In the genomic region with DNA sequence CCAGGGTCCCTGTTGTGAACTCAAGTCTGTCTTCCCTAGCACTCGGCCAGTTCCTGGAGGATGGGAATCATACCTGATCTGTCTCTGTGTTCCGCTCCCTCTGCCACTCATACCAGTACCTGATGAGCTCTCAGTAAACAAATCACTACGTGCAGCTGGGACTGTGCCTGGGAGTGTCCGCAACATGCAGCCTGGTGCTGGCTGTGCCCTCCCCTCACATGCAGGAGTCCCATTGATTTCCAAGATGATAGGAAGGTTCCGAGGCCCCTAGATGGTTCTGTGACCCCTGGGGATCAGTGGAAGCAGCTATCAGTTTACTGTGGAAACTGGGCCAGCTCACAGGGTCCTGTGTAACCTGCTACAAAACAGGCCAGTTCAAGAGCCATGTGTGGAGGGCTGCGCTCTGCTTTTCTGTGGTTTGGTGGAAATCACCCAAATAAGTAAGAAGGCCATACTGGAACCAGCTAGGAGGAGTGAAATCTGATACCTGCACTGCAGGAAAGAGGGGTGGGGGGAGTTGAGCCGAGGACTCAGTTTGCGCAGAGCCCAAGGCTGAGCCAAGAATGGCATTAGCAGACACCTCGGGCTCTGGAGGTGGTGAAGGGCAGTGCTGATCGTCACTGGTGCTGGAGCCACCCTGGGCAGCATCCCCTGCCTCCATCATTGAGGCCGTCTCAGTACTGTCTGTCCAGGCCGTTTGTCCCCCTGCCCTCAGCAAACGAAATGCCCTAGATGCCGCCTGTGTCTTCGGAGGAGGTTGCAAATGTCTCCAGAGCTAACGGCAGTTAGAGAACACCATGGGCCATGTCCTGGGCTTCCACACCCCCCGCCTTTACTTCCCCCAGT, we compare ENCODE assay signal across 25 cellular contexts.
A peak's percentile ranks its signal among the peaks of the same experiment; 100 is the strongest.
DNase-seq lines count a peak whose midpoint lies in the region; ATAC-seq, FAIRE-seq and TF ChIP-seq lines count a peak whose summit lies in the region.
"Had no signal": no experiment of that assay in that cellular context is flagged by ENCODE, and none has a peak within 500 bp of the region (broad histone marks: within the 10 kb centered on the region; RNA-seq: fewer than 3 reads in every experiment).

No MANE protein-coding gene starts in this region.

- no peak overlapping the region for H2AK9ac ChIP-seq in IMR-90 (replicated peaks; ENCODE audit: low read depth, low read length, poor library complexity)

- WGBS in IMR-90 (ENCODE audit: extremely low coverage in 2 of 2, insufficient read length in 1 of 2), 2 experiments: 77% methylated on average over 6 of the region's 17 CpGs; no CpG with 5 or more reads in 1 of the 2 experiments
- WGBS in H1 (ENCODE audit: extremely low coverage in 1 of 2, insufficient coverage in 1 of 2, insufficient read length in 1 of 2, insufficient replicate concordance in 2 of 2, low coverage in 1 of 2, low lambda C conversion rate in 2 of 2, missing lambda C conversion rate in 1 of 2), 2 experiments: 80% methylated on average over 16 of the region's 17 CpGs; no CpG with 5 or more reads in 1 of the 2 experiments

- CTCF ChIA-PET in IMR-90 (lab: Yijun Ruan, JAX): no interaction called here
- CTCF ChIA-PET in H1 (lab: Charles Lee; ENCODE audit: partially characterized antibody): interaction anchor here (0.8 to 5.1 kb wide), 11 partner anchors 9 to 128 kb away, joined by 3 to 23 read pairs (median 7); no protein-coding TSS in a partner anchor
- CTCF ChIA-PET in naive thymus-derived CD4-positive, alpha-beta T cell (lab: Charles Lee): no interaction called here

- H3K14ac ChIP-seq in IMR-90 (replicated peaks; ENCODE audit: low read depth, low read length): no peak overlapping the region
- H3K14ac ChIP-seq in H1 (ENCODE audit: insufficient read length): no peak overlapping the region

- ATAC-seq in IMR-90 (ENCODE audit: low read depth): no peak
- no peak for ATAC-seq in naive thymus-derived CD4-positive, alpha-beta T cell
- ATAC-seq: CD8-positive, alpha-beta T cell; foreskin keratinocyte had no signal

- H2BK20ac ChIP-seq in IMR-90 (ENCODE audit: low read depth, low read length): no peak overlapping the region
- H2BK20ac ChIP-seq in H1 (ENCODE audit: low read length): peak overlapping the region; percentile 82; the same call in 1 of the 2 replicates

- H3K4me2 ChIP-seq in IMR-90 (ENCODE audit: low read depth, low read length) (no peak overlapping the region), H1 (ENCODE audit: insufficient read depth in 1 of 2, low read depth in 2 of 2, low read length in 2 of 2) (peak overlapping the region; percentile 34 to 40)

- H4K20me1 ChIP-seq in IMR-90 (ENCODE audit: insufficient read depth, low read length): no peaks in the 10 kb centered on the region
- H4K20me1 ChIP-seq in H1 (replicated peaks in 1 of 2; ENCODE audit: control insufficient read depth in 1 of 2, insufficient read depth in 2 of 2, low read length in 2 of 2): no peaks in the 10 kb centered on the region

- H3K27me3 Mint-ChIP-seq in nephron (ENCODE audit: low read depth): peaks cover 5% of the 10 kb centered on the region
- H3K27me3 Mint-ChIP-seq in naive thymus-derived CD4-positive, alpha-beta T cell: peaks cover 0 to 17% (median 7%) of the 10 kb centered on the region in 5 donors
- H3K27me3 Mint-ChIP-seq: type B pancreatic cell had no signal

- POLR2A ChIA-PET in IMR-90 (lab: Charles Lee; ENCODE audit: unreplicated experiment) (no interaction called here), H1 (lab: Charles Lee; ENCODE audit: partially characterized antibody) (no interaction called here)
- POLR2A ChIA-PET in naive thymus-derived CD4-positive, alpha-beta T cell (lab: Charles Lee): no interaction called here

- H3K18ac ChIP-seq in IMR-90 (ENCODE audit: low read depth, low read length): no peak overlapping the region
- peak overlapping the region; percentile 44 for H3K18ac ChIP-seq in H1 (ENCODE audit: extremely low read depth, low read length)

- H3K9me3 ChIP-seq in IMR-90 (ENCODE audit: control insufficient read depth, insufficient read depth, low read length) (no peaks in the 10 kb centered on the region), H1 (ENCODE audit: insufficient read depth in 2 of 2, low read depth in 1 of 2, low read length in 1 of 2) (no peaks in the 10 kb centered on the region)
- no peaks in the 10 kb centered on the region for H3K9me3 ChIP-seq in naive thymus-derived CD4-positive, alpha-beta T cell (ENCODE audit: control insufficient read depth in 2 of 3, low read length in 3 of 3)
- H3K9me3 ChIP-seq: right atrium auricular region had no signal

- in situ Hi-C loops in IMR-90 (cut with MboI; ENCODE audit: low sequenced_read_pairs): no loop called here

- no peak overlapping the region for H2BK15ac ChIP-seq in IMR-90 (ENCODE audit: low read depth, low read length)
- peak overlapping the region; percentile 24; the same call in 1 of the 2 replicates for H2BK15ac ChIP-seq in H1 (ENCODE audit: low read length)

- TF ChIP-seq CTCF in IMR-90 (conservative IDR thresholded peaks at IDR 0.05; ENCODE audit: low read depth, low read length): no peak
- TF ChIP-seq CTCF in H1 (IDR thresholded peaks at IDR 0.05; ENCODE audit: control extremely low read depth in 1 of 3, insufficient read depth in 1 of 3, low read depth in 1 of 3, low read length in 3 of 3): no peak
- no peak for TF ChIP-seq CTCF in nephron (IDR thresholded peaks at IDR 0.05; ENCODE audit: unreplicated experiment in 3 of 3)

- H2BK12ac ChIP-seq in H1 (ENCODE audit: low read depth, low read length): peak overlapping the region; percentile 86

- H4K8ac ChIP-seq in IMR-90 (ENCODE audit: low read depth in 2 of 2, low read length in 2 of 2) (no peak overlapping the region), H1 (ENCODE audit: extremely low read depth, insufficient read depth, low read length) (no peak overlapping the region)

- intact Hi-C loops in IMR-90 (cut with micrococcal nuclease): no loop called here
- intact Hi-C loops in naive thymus-derived CD4-positive, alpha-beta T cell (cut with micrococcal nuclease): no loop called here

- H3K79me1 ChIP-seq in IMR-90 (ENCODE audit: low read depth in 1 of 2, low read length in 2 of 2) (peaks cover 0 to 3% of the 10 kb centered on the region in 2 experiments; a peak in 3 of 4 replicates), H1 (ENCODE audit: low read depth, low read length) (no peaks in the 10 kb centered on the region)

- H3K4ac ChIP-seq in IMR-90 (ENCODE audit: low read depth, low read length) (no peak overlapping the region), H1 (replicated peaks; ENCODE audit: insufficient read length, low read depth, low read length) (no peak overlapping the region)

- H2AK5ac ChIP-seq in IMR-90 (ENCODE audit: low read depth, low read length): no peak overlapping the region
- H2AK5ac ChIP-seq in H1 (ENCODE audit: low read depth, low read length): peak overlapping the region; percentile 56

- peaks cover 11% of the 10 kb centered on the region for H3K9me1 ChIP-seq in IMR-90 (ENCODE audit: insufficient read depth, low read length)

- H2AFZ ChIP-seq in IMR-90 (replicated peaks; ENCODE audit: low read length, poor library complexity): peak overlapping the region; percentile 3
- peak overlapping the region; percentile 76 for H2AFZ ChIP-seq in H1 (ENCODE audit: low read length)

- no peaks in the 10 kb centered on the region for H3K9me3 Mint-ChIP-seq in nephron
- H3K9me3 Mint-ChIP-seq in naive thymus-derived CD4-positive, alpha-beta T cell: peaks cover 0 to 3% (median 0%) of the 10 kb centered on the region in 11 donors
- H3K9me3 Mint-ChIP-seq: activated T-helper 1 cell treated with anti-CD3 and anti-CD28 coated beads, Interleukin-12 subunit alpha, Interleukin-12 subunit beta, Interleukin-2, Interleukin-4 antibody, amounts not matched to agents 30 ng/mL and 10 ng/mL and 1 ng/mL, durations not matched to agents 14 hours and 24 hours and 36 hours; CD8-positive, alpha-beta T cell had no signal

- H4K5ac ChIP-seq in IMR-90 (ENCODE audit: low read depth, low read length) (no peak overlapping the region), H1 (ENCODE audit: insufficient read length, low read depth, low read length) (no peak overlapping the region)

- no peak overlapping the region for H3K56ac ChIP-seq in IMR-90 (ENCODE audit: extremely low read depth, insufficient read depth, low read length)
- no peak overlapping the region for H3K56ac ChIP-seq in H1 (replicated peaks; ENCODE audit: insufficient read length, low read depth, low read length)

- no peaks in the 10 kb centered on the region for H3K23me2 ChIP-seq in H1 (ENCODE audit: low read depth, low read length)

- peak; percentile 21 for DNase-seq in DMS 273 (lab: John Stamatoyannopoulos, UW; ENCODE audit: unreplicated experiment)
- DNase-seq in DMS 273 treated with DMSO at 0.1 percent for 48 hours (lab: John Stamatoyannopoulos, UW): no peak
- no peak for DNase-seq in IMR-90
- DNase-seq in H1 (ENCODE audit: low read depth in 1 of 2, low spot score in 2 of 2): no peak
- no peak for DNase-seq in H54 (ENCODE audit: insufficient read length, low spot score)
- no peak for DNase-seq in HK-2 (ENCODE audit: unreplicated experiment)
- DNase-seq in naive thymus-derived CD4-positive, alpha-beta T cell: no peak
- DNase-seq: activated CD4-positive, alpha-beta T cell treated with anti-CD3 and anti-CD28 coated beads, Interleukin-2, amount 10 ng/mL, durations not matched to agents 24 days and 14 days; CD8-positive, alpha-beta T cell; effector CD8-positive, alpha-beta T cell; foreskin keratinocyte; hypothalamus; KG1; kidney glomerular epithelial cell; mammary epithelial cell; MV-4-11; NCI-H2029 treated with DMSO at 0.1 percent for 48 hours; NCI-H69 had no signal

- peaks cover 50% of the 10 kb centered on the region for H3K4me1 Mint-ChIP-seq in nephron
- peaks cover 0 to 10% (median 0%) of the 10 kb centered on the region in 7 donors for H3K4me1 Mint-ChIP-seq in naive thymus-derived CD4-positive, alpha-beta T cell
- H3K4me1 Mint-ChIP-seq: activated CD4-positive, alpha-beta T cell treated with anti-CD3 and anti-CD28 coated beads, Interleukin-2, amount 10 ng/mL, durations not matched to agents 24 days and 14 days had no signal

- H3K36me3 ChIP-seq in IMR-90 (ENCODE audit: control insufficient read depth, insufficient read depth, low read length) (0 out of 2 replicates have a peak, but pooled peaks cover 2% of the 10 kb centered on the region), H1 (ENCODE audit: control insufficient read depth in 2 of 4, insufficient read depth in 4 of 4, low read length in 3 of 4) (no peaks in the 10 kb centered on the region)
- H3K36me3 ChIP-seq in naive thymus-derived CD4-positive, alpha-beta T cell (ENCODE audit: control insufficient read depth in 2 of 3, insufficient read depth in 3 of 3, low read length in 3 of 3): no peaks in the 10 kb centered on the region
- H3K36me3 ChIP-seq: right atrium auricular region had no signal

- dilution Hi-C loops in IMR-90 (cut with HindIII; ENCODE audit: low sequenced_read_pairs, unreplicated experiment): no loop called here

- no TSS peak for BruUV-seq in IMR-90 (replicated peaks; lab: Mats Ljungman, UMichigan)

- H3K4me1 ChIP-seq in IMR-90 (ENCODE audit: control insufficient read depth, insufficient read depth, low read length) (peaks cover 15% of the 10 kb centered on the region), H1 (replicated peaks in 1 of 4; ENCODE audit: control insufficient read depth in 3 of 4, insufficient read depth in 4 of 4, low read length in 3 of 4) (peaks cover 5 to 46% (median 17%) of the 10 kb centered on the region in 4 experiments)
- no peaks in the 10 kb centered on the region for H3K4me1 ChIP-seq in naive thymus-derived CD4-positive, alpha-beta T cell (ENCODE audit: control insufficient read depth in 2 of 2, insufficient read depth in 2 of 2, low read length in 2 of 2)
- H3K4me1 ChIP-seq: right atrium auricular region had no signal

- no peaks in the 10 kb centered on the region for H3K27me3 ChIP-seq in IMR-90 (ENCODE audit: control insufficient read depth, insufficient read depth, low read length)
- peaks cover 0 to 10% (median 1%) of the 10 kb centered on the region in 4 experiments; a peak in 2 of 7 replicates for H3K27me3 ChIP-seq in H1 (replicated peaks in 1 of 4; ENCODE audit: control insufficient read depth in 3 of 4, extremely low read depth in 1 of 4, insufficient read depth in 3 of 4, low read length in 3 of 4)
- H3K27me3 ChIP-seq in naive thymus-derived CD4-positive, alpha-beta T cell (ENCODE audit: control insufficient read depth in 2 of 2, insufficient read depth in 2 of 2, low read length in 2 of 2): no peaks in the 10 kb centered on the region
- H3K27me3 ChIP-seq: foreskin keratinocyte, right atrium auricular region had no signal

- H3K27ac ChIP-seq in IMR-90 (ENCODE audit: insufficient read depth, low read length) (no peak overlapping the region), H1 (ENCODE audit: low read depth, low read length) (no peak overlapping the region)
- H3K27ac ChIP-seq in naive thymus-derived CD4-positive, alpha-beta T cell (ENCODE audit: low read depth, low read length): no peak overlapping the region
- H3K27ac ChIP-seq: 22Rv1, foreskin keratinocyte, right atrium auricular region had no signal

- TF ChIP-seq EP300 in H1 (IDR thresholded peaks at IDR 0.05; ENCODE audit: borderline replicate concordance in 1 of 2, low read depth in 2 of 2, low read length in 2 of 2): no peak

- H3K36me3 Mint-ChIP-seq in nephron (ENCODE audit: low read depth): no peaks in the 10 kb centered on the region
- H3K36me3 Mint-ChIP-seq in naive thymus-derived CD4-positive, alpha-beta T cell: peaks cover 0 to 4% (median 0%) of the 10 kb centered on the region in 5 donors
- H3K36me3 Mint-ChIP-seq: activated naive CD8-positive, alpha-beta T cell; CD8-positive, alpha-beta T cell had no signal

- H3K23ac ChIP-seq in IMR-90 (ENCODE audit: low read depth, low read length) (no peak overlapping the region), H1 (ENCODE audit: insufficient read length) (no peak overlapping the region)

- no peak overlapping the region; the same call in 1 of the 2 replicates for H4K91ac ChIP-seq in IMR-90 (ENCODE audit: insufficient read depth, low read depth, low read length)
- H4K91ac ChIP-seq in H1 (replicated peaks; ENCODE audit: insufficient read length, low read length): peak overlapping the region; percentile 25

- TF ChIP-seq POLR2A in IMR-90 (IDR thresholded peaks at IDR 0.05; ENCODE audit: low read depth, low read length): no peak
- TF ChIP-seq POLR2A in H1 (IDR thresholded peaks at IDR 0.05; ENCODE audit: control extremely low read depth in 1 of 2, low read depth in 2 of 2, low read length in 2 of 2): no peak
- no peak for TF ChIP-seq POLR2A in H54 (IDR thresholded peaks at IDR 0.05; ENCODE audit: low read depth, low read length)

- TF ChIP-seq RAD21 in IMR-90 (IDR thresholded peaks at IDR 0.05; ENCODE audit: low read length): no peak
- TF ChIP-seq RAD21 in H1 (IDR thresholded peaks at IDR 0.05 in 1 of 2, conservative IDR thresholded peaks at IDR 0.05 in 1 of 2; ENCODE audit: low read depth in 2 of 2, low read length in 2 of 2): no peak

- H2BK120ac ChIP-seq in IMR-90 (ENCODE audit: low read depth, low read length): no peak overlapping the region
- H2BK120ac ChIP-seq in H1 (replicated peaks; ENCODE audit: low read depth, low read length): peak overlapping the region; percentile 16

- no peak overlapping the region for H2BK5ac ChIP-seq in IMR-90 (ENCODE audit: low read depth, low read length, poor library complexity, severe bottlenecking)
- 0 out of 2 replicates have a peak overlapping the region, but pooled peaks have one; percentile 69 for H2BK5ac ChIP-seq in H1 (ENCODE audit: low read depth, low read length)

- H3K4me3 ChIP-seq in IMR-90 (ENCODE audit: insufficient read depth, low read depth, low read length) (no peak overlapping the region), H1 (ENCODE audit: extremely low read depth in 1 of 4, insufficient read depth in 2 of 4, low read depth in 3 of 4, low read length in 4 of 4) (no peak overlapping the region)
- H3K4me3 ChIP-seq in naive thymus-derived CD4-positive, alpha-beta T cell (ENCODE audit: low read length): no peak overlapping the region
- H3K4me3 ChIP-seq: right atrium auricular region had no signal

- FAIRE-seq in H1 (lab: Jason Lieb, UNC): no peak
- no peak for FAIRE-seq in H54 (lab: Jason Lieb, UNC)
- FAIRE-seq: astrocyte had no signal

- H3K27ac Mint-ChIP-seq in nephron: peak overlapping the region in 2 of 3 experiments; percentile 45 to 48
- no peak overlapping the region for H3K27ac Mint-ChIP-seq in naive thymus-derived CD4-positive, alpha-beta T cell
- H3K27ac Mint-ChIP-seq: activated CD4-positive, alpha-beta T cell treated with anti-CD3 and anti-CD28 coated beads, Interleukin-2, amount 10 ng/mL, durations not matched to agents 24 days and 14 days; activated naive CD8-positive, alpha-beta T cell; activated T-helper 1 cell treated with anti-CD3 and anti-CD28 coated beads, Interleukin-12 subunit alpha, Interleukin-12 subunit beta, Interleukin-2, Interleukin-4 antibody, amounts not matched to agents 30 ng/mL and 10 ng/mL and 1 ng/mL, durations not matched to agents 14 hours and 24 hours and 36 hours; CD8-positive, alpha-beta T cell; type B pancreatic cell had no signal

- no peaks in the 10 kb centered on the region for H3K79me2 ChIP-seq in H1 (ENCODE audit: control insufficient read depth in 1 of 2, insufficient read depth in 2 of 2, low read length in 2 of 2)

- H3K9ac ChIP-seq in IMR-90 (ENCODE audit: low read depth, low read length) (no peak overlapping the region), H1 (replicated peaks in 1 of 4; ENCODE audit: extremely low read depth in 1 of 4, low read depth in 3 of 4, low read length in 3 of 4) (no peak overlapping the region)

- no peak overlapping the region for H3K4me3 Mint-ChIP-seq in nephron
- H3K4me3 Mint-ChIP-seq in naive thymus-derived CD4-positive, alpha-beta T cell: no peak overlapping the region
- H3K4me3 Mint-ChIP-seq: activated CD4-positive, alpha-beta T cell treated with anti-CD3 and anti-CD28 coated beads, Interleukin-2, amount 10 ng/mL, durations not matched to agents 24 days and 14 days; activated naive CD8-positive, alpha-beta T cell; activated T-helper 1 cell treated with anti-CD3 and anti-CD28 coated beads, Interleukin-12 subunit alpha, Interleukin-12 subunit beta, Interleukin-2, Interleukin-4 antibody, amounts not matched to agents 30 ng/mL and 10 ng/mL and 1 ng/mL, durations not matched to agents 14 hours and 24 hours and 36 hours; CD8-positive, alpha-beta T cell; type B pancreatic cell had no signal

Comparison
In these comparisons a context has a peak if more than half of its experiments do, and no peak if none do; other contexts are left out.
1. H3K27ac Mint-ChIP-seq: peak in nephron (2 of 3); none in naive thymus-derived CD4-positive, alpha-beta T cell (0 of 9).